In the genomic region with DNA sequence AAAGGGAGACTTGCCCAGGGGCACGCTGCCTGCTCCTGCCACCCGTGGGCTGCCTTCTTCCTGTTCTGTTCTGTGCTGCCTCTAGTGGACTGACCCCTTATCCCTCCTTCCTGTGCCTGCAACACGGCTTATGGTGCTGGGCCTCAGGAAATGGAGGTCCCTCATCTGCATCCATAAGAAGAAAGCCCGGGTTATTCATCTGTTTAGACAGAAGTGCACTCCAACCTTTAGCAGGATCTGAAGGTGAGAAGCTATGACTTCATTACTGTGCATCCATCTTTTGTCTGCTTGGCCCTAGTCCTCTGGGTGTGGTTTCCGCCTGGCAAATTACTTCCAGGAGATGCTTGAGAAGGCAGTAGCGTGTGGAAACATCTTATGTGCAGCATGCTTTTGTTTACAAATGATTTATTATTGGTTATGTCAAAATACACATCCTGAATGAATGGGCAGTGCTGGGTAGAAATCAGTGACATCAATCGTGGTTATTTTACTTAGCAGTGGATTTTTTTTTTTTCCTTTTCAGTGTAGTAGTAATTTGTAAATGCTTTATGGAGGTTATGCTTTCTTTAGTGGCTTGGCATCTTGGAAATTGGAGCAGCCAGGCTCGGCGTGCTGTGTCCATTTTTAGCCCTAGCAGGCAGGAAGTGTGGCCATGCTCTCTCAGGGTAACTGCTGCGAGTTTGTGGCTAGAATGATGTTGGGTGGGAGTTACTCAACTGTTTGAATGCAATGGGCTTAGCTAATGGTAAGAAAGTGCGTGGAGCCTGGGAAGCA, we compare ENCODE assay signal across 8 cellular contexts. TPM values are rescaled to one million over a fixed set of nuclear protein-coding genes. Genes with fewer than 3 reads are reported as not detected.
A peak's percentile ranks its signal among the peaks of the same experiment; 100 is the strongest.
DNase-seq lines count a peak whose midpoint lies in the region; ATAC-seq and TF ChIP-seq lines count a peak whose summit lies in the region.

No MANE protein-coding gene starts in this region.

- no peak overlapping the region for H3K4me3 Mint-ChIP-seq in activated naive CD8-positive, alpha-beta T cell treated with anti-CD3 and anti-CD28 coated beads, Interleukin-2, amount 10 ng/mL, durations not matched to agents 7 days and 5 days
- H3K4me3 Mint-ChIP-seq in activated naive CD8-positive, alpha-beta T cell treated with anti-CD3 and anti-CD28 coated beads for 36 hours, result no peak overlapping the region
- no peak overlapping the region for H3K4me3 Mint-ChIP-seq in type B pancreatic cell

- H3K27me3 Mint-ChIP-seq in activated naive CD8-positive, alpha-beta T cell treated with anti-CD3 and anti-CD28 coated beads, Interleukin-2, amount 10 ng/mL, durations not matched to agents 7 days and 5 days, result no peaks in the 10 kb centered on the region
- no peaks in the 10 kb centered on the region for H3K27me3 Mint-ChIP-seq in activated naive CD8-positive, alpha-beta T cell treated with anti-CD3 and anti-CD28 coated beads for 36 hours
- H3K27me3 Mint-ChIP-seq in type B pancreatic cell, result peaks cover 5% of the 10 kb centered on the region

- peaks cover 8% of the 10 kb centered on the region for H3K4me1 Mint-ChIP-seq in activated naive CD8-positive, alpha-beta T cell treated with anti-CD3 and anti-CD28 coated beads, Interleukin-2, amount 10 ng/mL, durations not matched to agents 7 days and 5 days
- H3K4me1 Mint-ChIP-seq in activated naive CD8-positive, alpha-beta T cell treated with anti-CD3 and anti-CD28 coated beads for 36 hours, result peaks cover 9% of the 10 kb centered on the region
- H3K4me1 Mint-ChIP-seq in type B pancreatic cell (ENCODE audit: unreplicated experiment), result peaks cover 8% of the 10 kb centered on the region

- POLR2A ChIA-PET in activated naive CD8-positive, alpha-beta T cell treated with anti-CD3 and anti-CD28 coated beads, Interleukin-2, amount 10 ng/mL, durations not matched to agents 7 days and 5 days (lab: Charles Lee), result no interaction called here

- no peaks in the 10 kb centered on the region for H3K36me3 Mint-ChIP-seq in activated naive CD8-positive, alpha-beta T cell treated with anti-CD3 and anti-CD28 coated beads, Interleukin-2, amount 10 ng/mL, durations not matched to agents 7 days and 5 days
- H3K36me3 Mint-ChIP-seq in activated naive CD8-positive, alpha-beta T cell treated with anti-CD3 and anti-CD28 coated beads for 36 hours, result no peaks in the 10 kb centered on the region
- no peaks in the 10 kb centered on the region for H3K36me3 Mint-ChIP-seq in type B pancreatic cell

- no peak for DNase-seq in activated naive CD8-positive, alpha-beta T cell treated with anti-CD3 and anti-CD28 coated beads, Interleukin-2, amount 10 ng/mL, durations not matched to agents 7 days and 5 days
- DNase-seq in activated naive CD8-positive, alpha-beta T cell treated with anti-CD3 and anti-CD28 coated beads for 36 hours, result no peak
- DNase-seq in SW480 (ENCODE audit: low spot score) (peak; percentile 33), iris pigment epithelial cell (ENCODE audit: low read depth) (peak; percentile 77), type B pancreatic cell (ENCODE audit: extremely low spot score, unreplicated experiment) (no peak), NCI-H146 (lab: John Stamatoyannopoulos, UW) (no peak), hepatic stellate cell (ENCODE audit: low spot score) (no peak)

- H3K27ac Mint-ChIP-seq in activated naive CD8-positive, alpha-beta T cell treated with anti-CD3 and anti-CD28 coated beads, Interleukin-2, amount 10 ng/mL, durations not matched to agents 7 days and 5 days, result no peak overlapping the region
- no peak overlapping the region for H3K27ac Mint-ChIP-seq in activated naive CD8-positive, alpha-beta T cell treated with anti-CD3 and anti-CD28 coated beads for 36 hours
- no peak overlapping the region for H3K27ac Mint-ChIP-seq in type B pancreatic cell

- peak; percentile 45 for ATAC-seq in activated naive CD8-positive, alpha-beta T cell treated with anti-CD3 and anti-CD28 coated beads, Interleukin-2, amount 10 ng/mL, durations not matched to agents 7 days and 5 days (ENCODE audit: low read depth)
- no peak for ATAC-seq in HG03196 (IDR thresholded peaks at IDR 0.05; ENCODE audit: unreplicated experiment)

- H3K9me3 Mint-ChIP-seq in activated naive CD8-positive, alpha-beta T cell treated with anti-CD3 and anti-CD28 coated beads, Interleukin-2, amount 10 ng/mL, durations not matched to agents 7 days and 5 days, result peaks cover 3% of the 10 kb centered on the region
- H3K9me3 Mint-ChIP-seq in activated naive CD8-positive, alpha-beta T cell treated with anti-CD3 and anti-CD28 coated beads for 36 hours, result no peaks in the 10 kb centered on the region
- H3K9me3 Mint-ChIP-seq in type B pancreatic cell, result no peaks in the 10 kb centered on the region

- TF ChIP-seq CTCF in type B pancreatic cell (conservative IDR thresholded peaks at IDR 0.05), result peak; percentile 54

RNA-seq across cellular contexts. Expression of gene PTPRE, which starts 12.7 kb away (rescaled TPM):
- total RNA-seq in activated naive CD8-positive, alpha-beta T cell treated with anti-CD3 and anti-CD28 coated beads, Interleukin-2, amount 10 ng/mL, durations not matched to agents 7 days and 5 days, result 10 to 100 TPM; 26.8 to 37.3 TPM
- 10 to 100 TPM; 21.9 to 26.7 TPM for total RNA-seq in activated naive CD8-positive, alpha-beta T cell treated with anti-CD3 and anti-CD28 coated beads for 36 hours
- total RNA-seq in type B pancreatic cell (ENCODE audit: low replicate concordance), result 2.5 and 3.6 TPM in 2 replicates

RNA-seq across cellular contexts. Expression of gene CLRN3, which starts 26.9 kb away (rescaled TPM):
- not detected for total RNA-seq in activated naive CD8-positive, alpha-beta T cell treated with anti-CD3 and anti-CD28 coated beads, Interleukin-2, amount 10 ng/mL, durations not matched to agents 7 days and 5 days
- total RNA-seq in activated naive CD8-positive, alpha-beta T cell treated with anti-CD3 and anti-CD28 coated beads for 36 hours, result not detected
- total RNA-seq in type B pancreatic cell (ENCODE audit: low replicate concordance), result 2.2 and 6.6 TPM in 2 replicates

Comparison
In these comparisons a context has a peak if more than half of its experiments do, and no peak if none do; other contexts are left out.
1. DNase-seq: peak in SW480 (single experiment) and iris pigment epithelial cell (single experiment); none in activated naive CD8-positive, alpha-beta T cell treated with anti-CD3 and anti-CD28 coated beads, Interleukin-2, amount 10 ng/mL, durations not matched to agents 7 days and 5 days (single experiment), activated naive CD8-positive, alpha-beta T cell treated with anti-CD3 and anti-CD28 coated beads for 36 hours (single experiment), type B pancreatic cell (single experiment), NCI-H146 (single experiment) and hepatic stellate cell (single experiment).